ENCODE assay signal across 1 cellular context in the genomic region with DNA sequence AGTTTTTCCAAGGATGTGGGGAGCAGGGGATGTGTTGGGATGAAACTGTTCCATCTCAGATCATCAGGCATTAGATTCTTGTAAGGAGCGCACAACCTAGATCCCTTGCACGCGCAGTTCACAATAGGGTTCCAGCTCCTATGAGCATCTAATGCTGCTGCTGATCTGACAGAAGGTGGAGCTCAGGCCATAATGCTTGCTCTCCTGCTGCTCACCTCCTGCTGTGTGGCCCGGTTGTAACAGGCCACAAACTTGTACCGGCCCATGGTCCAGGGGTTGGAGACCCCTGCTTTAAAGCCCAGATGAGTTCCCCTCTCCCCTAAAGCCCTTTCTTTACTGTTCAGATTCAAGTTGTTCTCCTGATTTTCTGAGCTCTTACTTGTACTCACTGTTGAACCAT.
TF ChIP-seq lines count a peak whose summit lies in the region.

No MANE protein-coding gene starts in this region.

TF ChIP-seq in GM12878, 131 proteins besides CTCF, POLR2A, EP300 and RAD21 (continued from another document and continues in another):
- TF ChIP-seq HSF1 (IDR thresholded peaks at IDR 0.05; ENCODE audit: low read depth, low read length) (no peak), ZNF24 (IDR thresholded peaks at IDR 0.05) (no peak), IRF5 (IDR thresholded peaks at IDR 0.05; ENCODE audit: borderline replicate concordance) (no peak), NR2C2 (IDR thresholded peaks at IDR 0.05; ENCODE audit: borderline replicate concordance, control insufficient read depth, insufficient read length, low read depth) (no peak), ELK1 (IDR thresholded peaks at IDR 0.05; ENCODE audit: low read depth, low read length) (no peak), WRNIP1 (IDR thresholded peaks at IDR 0.05; ENCODE audit: borderline replicate concordance, low read depth, low read length) (no peak), MXI1 (IDR thresholded peaks at IDR 0.05; ENCODE audit: low read depth, low read length) (no peak), TCF12 (IDR thresholded peaks at IDR 0.05; ENCODE audit: low read depth, low read length) (no peak), E2F8 (IDR thresholded peaks at IDR 0.05; ENCODE audit: low read depth, partially characterized antibody) (no peak)
- TF ChIP-seq, protein P1, sequence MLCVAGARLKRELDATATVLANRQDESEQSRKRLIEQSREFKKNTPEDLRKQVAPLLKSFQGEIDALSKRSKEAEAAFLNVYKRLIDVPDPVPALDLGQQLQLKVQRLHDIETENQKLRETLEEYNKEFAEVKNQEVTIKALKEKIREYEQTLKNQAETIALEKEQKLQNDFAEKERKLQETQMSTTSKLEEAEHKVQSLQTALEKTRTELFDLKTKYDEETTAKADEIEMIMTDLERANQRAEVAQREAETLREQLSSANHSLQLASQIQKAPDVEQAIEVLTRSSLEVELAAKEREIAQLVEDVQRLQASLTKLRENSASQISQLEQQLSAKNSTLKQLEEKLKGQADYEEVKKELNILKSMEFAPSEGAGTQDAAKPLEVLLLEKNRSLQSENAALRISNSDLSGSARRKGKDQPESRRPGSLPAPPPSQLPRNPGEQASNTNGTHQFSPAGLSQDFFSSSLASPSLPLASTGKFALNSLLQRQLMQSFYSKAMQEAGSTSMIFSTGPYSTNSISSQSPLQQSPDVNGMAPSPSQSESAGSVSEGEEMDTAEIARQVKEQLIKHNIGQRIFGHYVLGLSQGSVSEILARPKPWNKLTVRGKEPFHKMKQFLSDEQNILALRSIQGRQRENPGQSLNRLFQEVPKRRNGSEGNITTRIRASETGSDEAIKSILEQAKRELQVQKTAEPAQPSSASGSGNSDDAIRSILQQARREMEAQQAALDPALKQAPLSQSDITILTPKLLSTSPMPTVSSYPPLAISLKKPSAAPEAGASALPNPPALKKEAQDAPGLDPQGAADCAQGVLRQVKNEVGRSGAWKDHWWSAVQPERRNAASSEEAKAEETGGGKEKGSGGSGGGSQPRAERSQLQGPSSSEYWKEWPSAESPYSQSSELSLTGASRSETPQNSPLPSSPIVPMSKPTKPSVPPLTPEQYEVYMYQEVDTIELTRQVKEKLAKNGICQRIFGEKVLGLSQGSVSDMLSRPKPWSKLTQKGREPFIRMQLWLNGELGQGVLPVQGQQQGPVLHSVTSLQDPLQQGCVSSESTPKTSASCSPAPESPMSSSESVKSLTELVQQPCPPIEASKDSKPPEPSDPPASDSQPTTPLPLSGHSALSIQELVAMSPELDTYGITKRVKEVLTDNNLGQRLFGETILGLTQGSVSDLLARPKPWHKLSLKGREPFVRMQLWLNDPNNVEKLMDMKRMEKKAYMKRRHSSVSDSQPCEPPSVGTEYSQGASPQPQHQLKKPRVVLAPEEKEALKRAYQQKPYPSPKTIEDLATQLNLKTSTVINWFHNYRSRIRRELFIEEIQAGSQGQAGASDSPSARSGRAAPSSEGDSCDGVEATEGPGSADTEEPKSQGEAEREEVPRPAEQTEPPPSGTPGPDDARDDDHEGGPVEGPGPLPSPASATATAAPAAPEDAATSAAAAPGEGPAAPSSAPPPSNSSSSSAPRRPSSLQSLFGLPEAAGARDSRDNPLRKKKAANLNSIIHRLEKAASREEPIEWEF (IDR thresholded peaks at IDR 0.05; ENCODE audit: insufficient replicate concordance, low read depth, low read length), result no peak
- TF ChIP-seq, protein P2, sequence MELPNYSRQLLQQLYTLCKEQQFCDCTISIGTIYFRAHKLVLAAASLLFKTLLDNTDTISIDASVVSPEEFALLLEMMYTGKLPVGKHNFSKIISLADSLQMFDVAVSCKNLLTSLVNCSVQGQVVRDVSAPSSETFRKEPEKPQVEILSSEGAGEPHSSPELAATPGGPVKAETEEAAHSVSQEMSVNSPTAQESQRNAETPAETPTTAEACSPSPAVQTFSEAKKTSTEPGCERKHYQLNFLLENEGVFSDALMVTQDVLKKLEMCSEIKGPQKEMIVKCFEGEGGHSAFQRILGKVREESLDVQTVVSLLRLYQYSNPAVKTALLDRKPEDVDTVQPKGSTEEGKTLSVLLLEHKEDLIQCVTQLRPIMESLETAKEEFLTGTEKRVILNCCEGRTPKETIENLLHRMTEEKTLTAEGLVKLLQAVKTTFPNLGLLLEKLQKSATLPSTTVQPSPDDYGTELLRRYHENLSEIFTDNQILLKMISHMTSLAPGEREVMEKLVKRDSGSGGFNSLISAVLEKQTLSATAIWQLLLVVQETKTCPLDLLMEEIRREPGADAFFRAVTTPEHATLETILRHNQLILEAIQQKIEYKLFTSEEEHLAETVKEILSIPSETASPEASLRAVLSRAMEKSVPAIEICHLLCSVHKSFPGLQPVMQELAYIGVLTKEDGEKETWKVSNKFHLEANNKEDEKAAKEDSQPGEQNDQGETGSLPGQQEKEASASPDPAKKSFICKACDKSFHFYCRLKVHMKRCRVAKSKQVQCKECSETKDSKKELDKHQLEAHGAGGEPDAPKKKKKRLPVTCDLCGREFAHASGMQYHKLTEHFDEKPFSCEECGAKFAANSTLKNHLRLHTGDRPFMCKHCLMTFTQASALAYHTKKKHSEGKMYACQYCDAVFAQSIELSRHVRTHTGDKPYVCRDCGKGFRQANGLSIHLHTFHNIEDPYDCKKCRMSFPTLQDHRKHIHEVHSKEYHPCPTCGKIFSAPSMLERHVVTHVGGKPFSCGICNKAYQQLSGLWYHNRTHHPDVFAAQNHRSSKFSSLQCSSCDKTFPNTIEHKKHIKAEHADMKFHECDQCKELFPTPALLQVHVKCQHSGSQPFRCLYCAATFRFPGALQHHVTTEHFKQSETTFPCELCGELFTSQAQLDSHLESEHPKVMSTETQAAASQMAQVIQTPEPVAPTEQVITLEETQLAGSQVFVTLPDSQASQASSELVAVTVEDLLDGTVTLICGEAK (IDR thresholded peaks at IDR 0.05; ENCODE audit: borderline replicate concordance), result no peak
- TF ChIP-seq, protein P3, sequence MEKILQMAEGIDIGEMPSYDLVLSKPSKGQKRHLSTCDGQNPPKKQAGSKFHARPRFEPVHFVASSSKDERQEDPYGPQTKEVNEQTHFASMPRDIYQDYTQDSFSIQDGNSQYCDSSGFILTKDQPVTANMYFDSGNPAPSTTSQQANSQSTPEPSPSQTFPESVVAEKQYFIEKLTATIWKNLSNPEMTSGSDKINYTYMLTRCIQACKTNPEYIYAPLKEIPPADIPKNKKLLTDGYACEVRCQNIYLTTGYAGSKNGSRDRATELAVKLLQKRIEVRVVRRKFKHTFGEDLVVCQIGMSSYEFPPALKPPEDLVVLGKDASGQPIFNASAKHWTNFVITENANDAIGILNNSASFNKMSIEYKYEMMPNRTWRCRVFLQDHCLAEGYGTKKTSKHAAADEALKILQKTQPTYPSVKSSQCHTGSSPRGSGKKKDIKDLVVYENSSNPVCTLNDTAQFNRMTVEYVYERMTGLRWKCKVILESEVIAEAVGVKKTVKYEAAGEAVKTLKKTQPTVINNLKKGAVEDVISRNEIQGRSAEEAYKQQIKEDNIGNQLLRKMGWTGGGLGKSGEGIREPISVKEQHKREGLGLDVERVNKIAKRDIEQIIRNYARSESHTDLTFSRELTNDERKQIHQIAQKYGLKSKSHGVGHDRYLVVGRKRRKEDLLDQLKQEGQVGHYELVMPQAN (conservative IDR thresholded peaks at IDR 0.05), result no peak
- TF ChIP-seq, protein P4, sequence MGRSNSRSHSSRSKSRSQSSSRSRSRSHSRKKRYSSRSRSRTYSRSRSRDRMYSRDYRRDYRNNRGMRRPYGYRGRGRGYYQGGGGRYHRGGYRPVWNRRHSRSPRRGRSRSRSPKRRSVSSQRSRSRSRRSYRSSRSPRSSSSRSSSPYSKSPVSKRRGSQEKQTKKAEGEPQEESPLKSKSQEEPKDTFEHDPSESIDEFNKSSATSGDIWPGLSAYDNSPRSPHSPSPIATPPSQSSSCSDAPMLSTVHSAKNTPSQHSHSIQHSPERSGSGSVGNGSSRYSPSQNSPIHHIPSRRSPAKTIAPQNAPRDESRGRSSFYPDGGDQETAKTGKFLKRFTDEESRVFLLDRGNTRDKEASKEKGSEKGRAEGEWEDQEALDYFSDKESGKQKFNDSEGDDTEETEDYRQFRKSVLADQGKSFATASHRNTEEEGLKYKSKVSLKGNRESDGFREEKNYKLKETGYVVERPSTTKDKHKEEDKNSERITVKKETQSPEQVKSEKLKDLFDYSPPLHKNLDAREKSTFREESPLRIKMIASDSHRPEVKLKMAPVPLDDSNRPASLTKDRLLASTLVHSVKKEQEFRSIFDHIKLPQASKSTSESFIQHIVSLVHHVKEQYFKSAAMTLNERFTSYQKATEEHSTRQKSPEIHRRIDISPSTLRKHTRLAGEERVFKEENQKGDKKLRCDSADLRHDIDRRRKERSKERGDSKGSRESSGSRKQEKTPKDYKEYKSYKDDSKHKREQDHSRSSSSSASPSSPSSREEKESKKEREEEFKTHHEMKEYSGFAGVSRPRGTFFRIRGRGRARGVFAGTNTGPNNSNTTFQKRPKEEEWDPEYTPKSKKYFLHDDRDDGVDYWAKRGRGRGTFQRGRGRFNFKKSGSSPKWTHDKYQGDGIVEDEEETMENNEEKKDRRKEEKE (IDR thresholded peaks at IDR 0.05), result no peak
- TF ChIP-seq, protein P5, sequence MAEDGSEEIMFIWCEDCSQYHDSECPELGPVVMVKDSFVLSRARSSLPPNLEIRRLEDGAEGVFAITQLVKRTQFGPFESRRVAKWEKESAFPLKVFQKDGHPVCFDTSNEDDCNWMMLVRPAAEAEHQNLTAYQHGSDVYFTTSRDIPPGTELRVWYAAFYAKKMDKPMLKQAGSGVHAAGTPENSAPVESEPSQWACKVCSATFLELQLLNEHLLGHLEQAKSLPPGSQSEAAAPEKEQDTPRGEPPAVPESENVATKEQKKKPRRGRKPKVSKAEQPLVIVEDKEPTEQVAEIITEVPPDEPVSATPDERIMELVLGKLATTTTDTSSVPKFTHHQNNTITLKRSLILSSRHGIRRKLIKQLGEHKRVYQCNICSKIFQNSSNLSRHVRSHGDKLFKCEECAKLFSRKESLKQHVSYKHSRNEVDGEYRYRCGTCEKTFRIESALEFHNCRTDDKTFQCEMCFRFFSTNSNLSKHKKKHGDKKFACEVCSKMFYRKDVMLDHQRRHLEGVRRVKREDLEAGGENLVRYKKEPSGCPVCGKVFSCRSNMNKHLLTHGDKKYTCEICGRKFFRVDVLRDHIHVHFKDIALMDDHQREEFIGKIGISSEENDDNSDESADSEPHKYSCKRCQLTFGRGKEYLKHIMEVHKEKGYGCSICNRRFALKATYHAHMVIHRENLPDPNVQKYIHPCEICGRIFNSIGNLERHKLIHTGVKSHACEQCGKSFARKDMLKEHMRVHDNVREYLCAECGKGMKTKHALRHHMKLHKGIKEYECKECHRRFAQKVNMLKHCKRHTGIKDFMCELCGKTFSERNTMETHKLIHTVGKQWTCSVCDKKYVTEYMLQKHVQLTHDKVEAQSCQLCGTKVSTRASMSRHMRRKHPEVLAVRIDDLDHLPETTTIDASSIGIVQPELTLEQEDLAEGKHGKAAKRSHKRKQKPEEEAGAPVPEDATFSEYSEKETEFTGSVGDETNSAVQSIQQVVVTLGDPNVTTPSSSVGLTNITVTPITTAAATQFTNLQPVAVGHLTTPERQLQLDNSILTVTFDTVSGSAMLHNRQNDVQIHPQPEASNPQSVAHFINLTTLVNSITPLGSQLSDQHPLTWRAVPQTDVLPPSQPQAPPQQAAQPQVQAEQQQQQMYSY (CRISPR knock-in tag; IDR thresholded peaks at IDR 0.05), result no peak
